17 cellular contexts compared by ENCODE assay signal in genomic region chr4:186919340-186919739, GRCh38.
"Had no signal": no experiment of that assay in that cellular context is flagged by ENCODE, and none has a peak within 500 bp of the region (broad histone marks: within the 10 kb centered on the region; RNA-seq: fewer than 3 reads in every experiment).

No MANE protein-coding gene starts in this region.

- H3K4me3 ChIP-seq: esophagus muscularis mucosa, thyroid gland had no signal

- H3K27me3 ChIP-seq: brain microvascular endothelial cell, esophagus muscularis mucosa, thyroid gland had no signal

- ATAC-seq: activated CD4-positive, alpha-beta T cell treated with anti-CD3 and anti-CD28 coated beads for 36 hours; natural killer cell treated with Interleukin-12 subunit alpha and Interleukin-12 subunit beta and Interleukin-15 and Interleukin-18, amount 100 ng/mL, for 72 hours had no signal

- H3K36me3 ChIP-seq: brain microvascular endothelial cell, esophagus muscularis mucosa, thyroid gland, WERI-Rb-1 had no signal

- DNase-seq: activated CD4-positive, alpha-beta memory T cell treated with anti-CD3 and anti-CD28 coated beads for 36 hours; activated CD4-positive, alpha-beta T cell treated with anti-CD3 and anti-CD28 coated beads for 36 hours; activated gamma-delta T cell treated with Interleukin-2 at 50 U/mL for 16 hours; activated naive CD8-positive, alpha-beta T cell treated with anti-CD3 and anti-CD28 coated beads, Interleukin-2, amount 10 ng/mL, durations not matched to agents 7 days and 5 days; activated T-cell treated with anti-CD3 and anti-CD28 coated beads for 4 hours; amygdala; brain microvascular endothelial cell; cortex of kidney; nucleus accumbens; posterior cingulate gyrus; stimulated activated CD4-positive, alpha-beta T cell treated with anti-CD3 and anti-CD28 coated beads, Interleukin-2, amount 100 ng/mL, for 24 hours; stimulated activated naive CD4-positive, alpha-beta T cell treated with Interleukin-2 at 50 U/mL for 16 hours; thyroid gland; WERI-Rb-1 had no signal

- H3K4me1 ChIP-seq: thyroid gland had no signal

- H3K27ac ChIP-seq: esophagus muscularis mucosa, thyroid gland, WERI-Rb-1 had no signal

- FAIRE-seq: urothelium cell line had no signal

- H3K9me3 ChIP-seq: esophagus muscularis mucosa, thyroid gland had no signal
